In the genomic region with DNA sequence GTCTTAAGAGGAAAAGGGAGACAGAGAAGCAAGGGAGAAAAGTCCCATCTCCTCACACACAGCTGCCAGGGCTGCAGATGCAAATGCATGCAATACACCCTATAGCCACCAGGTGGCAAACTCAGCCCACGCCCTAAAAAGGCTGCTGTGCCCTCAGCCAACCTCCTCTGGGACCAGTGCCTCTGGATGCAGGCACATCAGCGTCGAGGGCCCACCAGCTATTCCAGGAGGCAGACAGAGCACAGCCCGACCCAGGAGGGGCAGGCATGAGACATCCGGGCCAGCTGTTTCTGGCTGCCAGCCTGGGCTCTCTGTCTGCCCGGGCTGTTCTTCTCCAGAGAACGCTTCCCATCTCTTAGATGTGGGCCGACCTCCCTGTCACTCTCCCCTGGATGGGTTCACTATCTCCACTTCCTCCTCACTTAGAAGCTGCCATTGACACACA, we compare ENCODE assay signal across 8 cellular contexts. TPM values are rescaled to one million over a fixed set of nuclear protein-coding genes. Genes with fewer than 3 reads are reported as not detected.
DNase-seq lines count a peak whose midpoint lies in the region; ATAC-seq, FAIRE-seq and TF ChIP-seq lines count a peak whose summit lies in the region.
"Had no signal": no experiment of that assay in that cellular context is flagged by ENCODE, and none has a peak within 500 bp of the region (broad histone marks: within the 10 kb centered on the region; RNA-seq: fewer than 3 reads in every experiment).

No MANE protein-coding gene starts in this region.

- H3K36me3 ChIP-seq in adrenal gland (replicated peaks in 1 of 2) (peaks cover 0 to 38% of the 10 kb centered on the region in 2 donors), uterus (no peaks in the 10 kb centered on the region)

- H3K9me3 ChIP-seq in adrenal gland (replicated peaks in 1 of 3): no peaks in the 10 kb centered on the region
- no peaks in the 10 kb centered on the region for H3K9me3 ChIP-seq in uterus

- H3K27ac ChIP-seq in adrenal gland (peak overlapping the region in 1 of 5 donors; percentile 7), uterus (no peak overlapping the region)

- H3K4me1 ChIP-seq in adrenal gland (replicated peaks in 1 of 2): no peaks in the 10 kb centered on the region
- peaks cover 0 to 4% of the 10 kb centered on the region in 2 donors for H3K4me1 ChIP-seq in uterus

- TF ChIP-seq CTCF in adrenal gland (IDR thresholded peaks at IDR 0.05) (peak; percentile 96 to 98 (median 97)), uterus (IDR thresholded peaks at IDR 0.05) (peak; percentile 95 to 99 (median 96))

- 23 to 68% (median 39%) methylated on average over 3 to 8 of the region's 8 CpGs for WGBS in adrenal gland, 4 donors

- peak; percentile 75 to 85 for ATAC-seq in left cardiac atrium

- peak; percentile 84 for DNase-seq in GM12891 (ENCODE audit: insufficient read length, low spot score)
- peak; percentile 74 for DNase-seq in NCI-H1092 treated with DMSO at 0.1 percent for 48 hours (lab: John Stamatoyannopoulos, UW)
- peak; percentile 27 to 77 (median 57) for DNase-seq in T-helper 1 cell
- peak; percentile 71 to 92 (median 78) for DNase-seq in adrenal gland
- peak; percentile 81 for DNase-seq in left cardiac atrium
- DNase-seq in pulmonary artery endothelial cell (ENCODE audit: low read depth, low spot score): peak; percentile 62
- DNase-seq in uterus: peak; percentile 78 to 79

- intact Hi-C loops in adrenal gland (cut with DNase I): loop anchor here in 1 of 2 donors (10.0 kb wide), 1 partner anchor 255 kb away; no protein-coding TSS in a partner anchor
- intact Hi-C loops in left cardiac atrium (cut with DNase I): loop anchor here (1.0 to 5.0 kb wide), 3 partner anchors 47 to 105 kb away; no protein-coding TSS in a partner anchor
- intact Hi-C loops in uterus (cut with DNase I; ENCODE audit: low total_unique reads): loop anchor here (10.0 kb wide), 1 partner anchor 255 kb away; no protein-coding TSS in a partner anchor

- FAIRE-seq in GM12891 (lab: Jason Lieb, UNC): peak; percentile 95

- TF ChIP-seq POLR2A in GM12891 (IDR thresholded peaks at IDR 0.05; ENCODE audit: low read depth, low read length): no peak
- no peak for TF ChIP-seq POLR2A in adrenal gland (IDR thresholded peaks at IDR 0.05)
- no peak for TF ChIP-seq POLR2A in uterus (IDR thresholded peaks at IDR 0.05)

- H3K27me3 ChIP-seq in adrenal gland: no peaks in the 10 kb centered on the region
- no peaks in the 10 kb centered on the region for H3K27me3 ChIP-seq in uterus

- no peak overlapping the region for H3K4me3 ChIP-seq in adrenal gland
- H3K4me3 ChIP-seq in uterus: no peak overlapping the region

TF ChIP-seq in GM12891, 5 proteins besides CTCF, POLR2A, EP300 and RAD21:
- TF ChIP-seq SPI1 (IDR thresholded peaks at IDR 0.05; ENCODE audit: low read depth, low read length) (no peak), POU2F2 (IDR thresholded peaks at IDR 0.05; ENCODE audit: low read depth, low read length) (peak; percentile 95), PAX5 (IDR thresholded peaks at IDR 0.05; ENCODE audit: insufficient read depth, low read length, severe bottlenecking) (no peak), POLR2AphosphoS5 (IDR thresholded peaks at IDR 0.05; ENCODE audit: low read depth, low read length) (no peak)
TF ChIP-seq in GM12891: peak in this region for 1.

RNA-seq across cellular contexts. Expression of a gene that starts 39.7 kb away (rescaled TPM):
- not detected for polyA plus RNA-seq in GM12891 (2012; ENCODE audit: low read depth, missing spikeins)
- 1 to 10 TPM in 4 of 8 donors, under 1 TPM in 4; 0.32 to 3.7 (median 1.1) TPM for total RNA-seq in adrenal gland
- 1 to 10 TPM; 1.5 to 4.3 (median 3.1) TPM for polyA plus RNA-seq in adrenal gland
- total RNA-seq in left cardiac atrium: under 1 TPM; 0.21 to 0.42 TPM
- total RNA-seq in pulmonary artery endothelial cell: under 0.01 and 0.07 TPM in 2 replicates
- total RNA-seq in uterus: 1 to 10 TPM in 2 of 4 donors, under 1 TPM in 1, not detected in 1; 0.29 to 2.8 (median 1.0) TPM
- total RNA-seq: urinary bladder had no signal
